9 cellular contexts compared by ENCODE assay signal in the genomic region with DNA sequence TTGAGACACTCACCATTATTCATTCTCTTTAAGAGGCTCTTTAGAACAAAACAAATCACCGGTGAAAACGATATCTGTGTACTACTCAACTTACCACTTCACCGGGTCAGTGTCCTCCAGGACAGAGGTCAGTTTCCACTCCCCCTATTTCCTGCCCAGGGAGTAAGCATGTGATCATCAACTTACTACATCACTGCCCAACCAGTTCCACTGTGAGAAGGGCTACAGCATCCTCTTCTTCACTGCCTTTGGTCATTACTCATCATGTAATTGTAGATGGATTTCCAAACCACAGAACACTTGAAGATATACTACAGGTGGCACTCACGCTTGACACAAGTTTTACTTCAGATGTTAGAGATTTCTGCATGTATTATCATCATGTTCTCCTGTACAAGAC. TPM values are rescaled to one million over a fixed set of nuclear protein-coding genes. Genes with fewer than 3 reads are reported as not detected.
DNase-seq lines count a peak whose midpoint lies in the region; ATAC-seq, FAIRE-seq and TF ChIP-seq lines count a peak whose summit lies in the region.
"Had no signal": no experiment of that assay in that cellular context is flagged by ENCODE, and none has a peak within 500 bp of the region (broad histone marks: within the 10 kb centered on the region; RNA-seq: fewer than 3 reads in every experiment).

No MANE protein-coding gene starts in this region.

- intact Hi-C loops in IMR-90 (cut with micrococcal nuclease), result no loop called here
- intact Hi-C loops in endothelial cell of umbilical vein (cut with micrococcal nuclease), result loop anchor here (1.0 to 5.0 kb wide), 6 partner anchors 22 to 338 kb away; no protein-coding TSS in a partner anchor
- intact Hi-C loops in sciatic nerve (cut with DNase I), result no loop called here
- intact Hi-C loops in prostate gland (cut with DNase I), result loop anchor here (5.0 kb wide), 2 partner anchors 82 to 97 kb away; no protein-coding TSS in a partner anchor

- H3K4me1 ChIP-seq in IMR-90 (ENCODE audit: control insufficient read depth, insufficient read depth, low read length) (no peaks in the 10 kb centered on the region), endothelial cell of umbilical vein (ENCODE audit: control insufficient read depth, extremely low read depth, insufficient read depth, low read length) (peaks cover 43% of the 10 kb centered on the region), prostate gland (replicated peaks) (peaks cover 3% of the 10 kb centered on the region)

- no peak for FAIRE-seq in endothelial cell of umbilical vein (lab: Jason Lieb, UNC)

- no peak overlapping the region for H2BK15ac ChIP-seq in IMR-90 (ENCODE audit: low read depth, low read length)

- H3K4me2 ChIP-seq in IMR-90 (ENCODE audit: low read depth, low read length) (no peak overlapping the region), endothelial cell of umbilical vein (ENCODE audit: insufficient read depth, low read length) (peak overlapping the region; percentile 59)

- H2AK5ac ChIP-seq in IMR-90 (ENCODE audit: low read depth, low read length), result no peak overlapping the region

- no peak overlapping the region for H2AK9ac ChIP-seq in IMR-90 (replicated peaks; ENCODE audit: low read depth, low read length, poor library complexity)

- H3K9me1 ChIP-seq in IMR-90 (ENCODE audit: insufficient read depth, low read length) (no peaks in the 10 kb centered on the region), endothelial cell of umbilical vein (replicated peaks; ENCODE audit: control insufficient read depth, extremely low read depth, insufficient read depth, low read length) (no peaks in the 10 kb centered on the region)

- dilution Hi-C loops in IMR-90 (cut with HindIII; ENCODE audit: low sequenced_read_pairs, unreplicated experiment), result no loop called here
- dilution Hi-C loops in endothelial cell of umbilical vein (cut with MboI; ENCODE audit: extremely low pct_ligation_motif_present, low sequenced_read_pairs), result no loop called here

- BruUV-seq in IMR-90 (replicated peaks; lab: Mats Ljungman, UMichigan) (no TSS peak), endothelial cell of umbilical vein (replicated peaks; lab: Mats Ljungman, UMichigan) (no TSS peak)

- TF ChIP-seq CTCF in IMR-90 (conservative IDR thresholded peaks at IDR 0.05; ENCODE audit: low read depth, low read length) (no peak), endothelial cell of umbilical vein (IDR thresholded peaks at IDR 0.05; ENCODE audit: extremely low read depth in 1 of 2, insufficient read depth in 1 of 2, low read depth in 1 of 2, low read length in 2 of 2) (no peak), prostate gland (IDR thresholded peaks at IDR 0.05) (no peak)

- H3K27ac Mint-ChIP-seq in activated CD8-positive, alpha-beta memory T cell treated with anti-CD3 and anti-CD28 coated beads, Interleukin-2, amount 10 ng/mL, durations not matched to agents 7 days and 5 days, result no peak overlapping the region

- TF ChIP-seq POLR2A in IMR-90 (IDR thresholded peaks at IDR 0.05; ENCODE audit: low read depth, low read length) (no peak), endothelial cell of umbilical vein (IDR thresholded peaks at IDR 0.05; ENCODE audit: low read depth, low read length) (no peak), prostate gland (IDR thresholded peaks at IDR 0.05) (no peak)

- H3K9me3 ChIP-seq in IMR-90 (ENCODE audit: control insufficient read depth, insufficient read depth, low read length) (no peaks in the 10 kb centered on the region), endothelial cell of umbilical vein (replicated peaks; ENCODE audit: control insufficient read depth, insufficient read depth, low read length) (no peaks in the 10 kb centered on the region), prostate gland (no peaks in the 10 kb centered on the region)

- peaks cover 74% of the 10 kb centered on the region for H3K79me2 ChIP-seq in endothelial cell of umbilical vein (ENCODE audit: control insufficient read depth, insufficient read depth, low read length)

- H4K91ac ChIP-seq in IMR-90 (ENCODE audit: insufficient read depth, low read depth, low read length), result no peak overlapping the region

- TF ChIP-seq RAD21 in IMR-90 (IDR thresholded peaks at IDR 0.05; ENCODE audit: low read length), result no peak

- peak overlapping the region; percentile 10 for H3K4me3 Mint-ChIP-seq in activated CD8-positive, alpha-beta memory T cell treated with anti-CD3 and anti-CD28 coated beads, Interleukin-2, amount 10 ng/mL, durations not matched to agents 7 days and 5 days

- H3K27me3 ChIP-seq in IMR-90 (ENCODE audit: control insufficient read depth, insufficient read depth, low read length) (peaks cover 17% of the 10 kb centered on the region), endothelial cell of umbilical vein (ENCODE audit: control insufficient read depth in 2 of 2, insufficient read depth in 2 of 2, low read length in 2 of 2) (no peaks in the 10 kb centered on the region), prostate gland (replicated peaks; ENCODE audit: insufficient read depth) (no peaks in the 10 kb centered on the region)

- H4K5ac ChIP-seq in IMR-90 (ENCODE audit: low read depth, low read length), result no peak overlapping the region

- H3K23ac ChIP-seq in IMR-90 (ENCODE audit: low read depth, low read length), result no peak overlapping the region

- no peak overlapping the region for H2BK5ac ChIP-seq in IMR-90 (ENCODE audit: low read depth, low read length, poor library complexity, severe bottlenecking)

- H3K36me3 ChIP-seq in IMR-90 (ENCODE audit: control insufficient read depth, insufficient read depth, low read length) (no peaks in the 10 kb centered on the region), endothelial cell of umbilical vein (ENCODE audit: control insufficient read depth in 2 of 2, extremely low read depth in 1 of 2, insufficient read depth in 2 of 2, low read length in 2 of 2) (peaks cover 0 to 12% of the 10 kb centered on the region in 2 experiments), prostate gland (no peaks in the 10 kb centered on the region)

- no peak overlapping the region for H3K14ac ChIP-seq in IMR-90 (replicated peaks; ENCODE audit: low read depth, low read length)

- no peak overlapping the region for H3K18ac ChIP-seq in IMR-90 (ENCODE audit: low read depth, low read length)

- WGBS in IMR-90 (ENCODE audit: extremely low coverage in 2 of 2, insufficient read length in 1 of 2), 2 experiments, result no CpG with 5 or more reads among the region's 4 CpGs
- WGBS in prostate gland, result 63% methylated on average over 4 of the region's 4 CpGs

- H4K20me1 ChIP-seq in IMR-90 (ENCODE audit: insufficient read depth, low read length), result no peaks in the 10 kb centered on the region
- no peaks in the 10 kb centered on the region for H4K20me1 ChIP-seq in endothelial cell of umbilical vein (replicated peaks; ENCODE audit: control insufficient read depth, extremely low read depth, insufficient read depth, low read length)

- DNase-seq in activated CD8-positive, alpha-beta memory T cell treated with anti-CD3 and anti-CD28 coated beads, Interleukin-2, amount 10 ng/mL, durations not matched to agents 7 days and 5 days, result no peak
- no peak for DNase-seq in activated CD8-positive, alpha-beta memory T cell treated with anti-CD3 and anti-CD28 coated beads, Interleukin-2, amount 50 U/mL, for 48 hours
- peak; percentile 49 for DNase-seq in IMR-90
- peak; percentile 78 for DNase-seq in endothelial cell of umbilical vein (ENCODE audit: low read depth, low spot score)
- DNase-seq in sciatic nerve (ENCODE audit: low spot score), result no peak
- no peak for DNase-seq in prostate gland (ENCODE audit: low spot score)
- DNase-seq in KG1 (lab: John Stamatoyannopoulos, UW), result no peak

- H3K9me3 Mint-ChIP-seq in activated CD8-positive, alpha-beta memory T cell treated with anti-CD3 and anti-CD28 coated beads, Interleukin-2, amount 10 ng/mL, durations not matched to agents 7 days and 5 days (ENCODE audit: low read depth), result no peaks in the 10 kb centered on the region

- H2AFZ ChIP-seq in IMR-90 (replicated peaks; ENCODE audit: low read length, poor library complexity), result no peak overlapping the region
- no peak overlapping the region for H2AFZ ChIP-seq in endothelial cell of umbilical vein (ENCODE audit: low read depth, low read length)

- H3K4me1 Mint-ChIP-seq in activated CD8-positive, alpha-beta memory T cell treated with anti-CD3 and anti-CD28 coated beads, Interleukin-2, amount 10 ng/mL, durations not matched to agents 7 days and 5 days, result peaks cover 49% of the 10 kb centered on the region

- H3K27me3 Mint-ChIP-seq in activated CD8-positive, alpha-beta memory T cell treated with anti-CD3 and anti-CD28 coated beads, Interleukin-2, amount 10 ng/mL, durations not matched to agents 7 days and 5 days, result peaks cover 77% of the 10 kb centered on the region

- H3K4ac ChIP-seq in IMR-90 (ENCODE audit: low read depth, low read length), result no peak overlapping the region

- no peak overlapping the region for H3K27ac ChIP-seq in IMR-90 (ENCODE audit: insufficient read depth, low read length)
- peak overlapping the region; percentile 79 for H3K27ac ChIP-seq in endothelial cell of umbilical vein (ENCODE audit: insufficient read depth, low read depth, low read length)
- H3K27ac ChIP-seq in prostate gland, result no peak overlapping the region
- H3K27ac ChIP-seq: VCaP had no signal

- H3K36me3 Mint-ChIP-seq in activated CD8-positive, alpha-beta memory T cell treated with anti-CD3 and anti-CD28 coated beads, Interleukin-2, amount 10 ng/mL, durations not matched to agents 7 days and 5 days, result peaks cover 3% of the 10 kb centered on the region

- POLR2A ChIA-PET in IMR-90 (lab: Charles Lee; ENCODE audit: unreplicated experiment) (no interaction called here), endothelial cell of umbilical vein (lab: Charles Lee) (no interaction called here)

- no peak overlapping the region for H2BK120ac ChIP-seq in IMR-90 (ENCODE audit: low read depth, low read length)

- no peak overlapping the region for H2BK20ac ChIP-seq in IMR-90 (ENCODE audit: low read depth, low read length)

- CTCF ChIA-PET in activated CD8-positive, alpha-beta memory T cell treated with anti-CD3 and anti-CD28 coated beads, Interleukin-2, amount 10 ng/mL, durations not matched to agents 7 days and 5 days (lab: Charles Lee), result interaction anchor here (0.6 to 1.6 kb wide), 3 partner anchors 14 to 1162 kb away, joined by 3 to 10 read pairs (median 3); no protein-coding TSS in a partner anchor
- CTCF ChIA-PET in IMR-90 (lab: Yijun Ruan, JAX), result no interaction called here
- CTCF ChIA-PET in endothelial cell of umbilical vein (lab: Charles Lee), result interaction anchor here (0.8 to 1.2 kb wide), 4 partner anchors 21 to 119 kb away, joined by 3 to 4 read pairs (median 3); no protein-coding TSS in a partner anchor

- no peak overlapping the region for H4K8ac ChIP-seq in IMR-90 (ENCODE audit: low read depth in 2 of 2, low read length in 2 of 2)

- no peak overlapping the region for H3K56ac ChIP-seq in IMR-90 (ENCODE audit: extremely low read depth, insufficient read depth, low read length)

- in situ Hi-C loops in IMR-90 (cut with MboI; ENCODE audit: low sequenced_read_pairs), result no loop called here

- H3K4me3 ChIP-seq in IMR-90 (ENCODE audit: insufficient read depth, low read depth, low read length), result no peak overlapping the region
- H3K4me3 ChIP-seq in endothelial cell of umbilical vein (replicated peaks in 1 of 3; ENCODE audit: insufficient read depth in 1 of 3, low read depth in 1 of 3, low read length in 3 of 3), result peak overlapping the region in 1 of 3 experiments; percentile 34
- H3K4me3 ChIP-seq in prostate gland, result no peak overlapping the region

- H3K79me1 ChIP-seq in IMR-90 (ENCODE audit: low read depth in 1 of 2, low read length in 2 of 2), result no peaks in the 10 kb centered on the region

- H3K9ac ChIP-seq in IMR-90 (ENCODE audit: low read depth, low read length), result no peak overlapping the region
- H3K9ac ChIP-seq in endothelial cell of umbilical vein (replicated peaks; ENCODE audit: extremely low read depth, insufficient read depth, low read length), result peak overlapping the region; percentile 76

- peak; percentile 40 for ATAC-seq in activated CD8-positive, alpha-beta memory T cell treated with anti-CD3 and anti-CD28 coated beads, Interleukin-2, amount 10 ng/mL, durations not matched to agents 7 days and 5 days
- ATAC-seq in IMR-90 (ENCODE audit: low read depth), result no peak
- peak; percentile 75 for ATAC-seq in sciatic nerve
- ATAC-seq in HG03039 (IDR thresholded peaks at IDR 0.05; ENCODE audit: unreplicated experiment), result no peak

RNA-seq across cellular contexts. Expression of gene TMCC3, which starts 5.7 kb away (rescaled TPM):
- total RNA-seq in activated CD8-positive, alpha-beta memory T cell treated with anti-CD3 and anti-CD28 coated beads, Interleukin-2, amount 10 ng/mL, durations not matched to agents 7 days and 5 days, result under 1 TPM; 0.29 to 0.33 TPM
- 0.28 and 0.36 TPM in 2 replicates for total RNA-seq in IMR-90 (2012; rRNA removed)
- polyA plus RNA-seq in IMR-90 (2012; rRNA removed), result 0.09 and 0.14 TPM in 2 replicates
- 0.05 and 0.10 TPM in 2 replicates for polyA plus RNA-seq in IMR-90 (2012; cell fraction: cytosol; rRNA removed)
- 0.11 TPM in 1 of 2 replicates, not detected in the other for polyA plus RNA-seq in IMR-90 (2012; cell fraction: nucleus; rRNA removed; ENCODE audit: low replicate concordance)
- 30.4 and 45.7 TPM in 2 replicates for total RNA-seq in endothelial cell of umbilical vein
- polyA plus RNA-seq in endothelial cell of umbilical vein, result 9.1 and 13.5 TPM in 2 replicates
- polyA plus RNA-seq in endothelial cell of umbilical vein (2011; cell fraction: cytosol; rRNA removed), result 13.1 and 13.2 TPM in 2 replicates
- polyA plus RNA-seq in endothelial cell of umbilical vein (2011; cell fraction: nucleus; rRNA removed), result 14.3 and 15.6 TPM in 2 replicates
- polyA plus RNA-seq in endothelial cell of umbilical vein (2012), result 14.4 and 16.0 TPM in 2 replicates
- polyA minus RNA-seq in endothelial cell of umbilical vein, result 24.6 and 29.7 TPM in 2 replicates
- not detected for polyA minus RNA-seq in endothelial cell of umbilical vein (2011; cell fraction: cytosol; rRNA and poly(A)+ RNA removed)
- polyA minus RNA-seq in endothelial cell of umbilical vein (2011; cell fraction: nucleus; rRNA and poly(A)+ RNA removed), result 20.1 and 21.7 TPM in 2 replicates
- total RNA-seq in sciatic nerve, result 24.9 TPM
- total RNA-seq in prostate gland, result 10 to 100 TPM; 13.5 to 15.4 TPM

Comparison
In these comparisons a context has a peak if more than half of its experiments do, and no peak if none do; other contexts are left out.
1. ATAC-seq: peak in activated CD8-positive, alpha-beta memory T cell treated with anti-CD3 and anti-CD28 coated beads, Interleukin-2, amount 10 ng/mL, durations not matched to agents 7 days and 5 days (single experiment) and sciatic nerve (single experiment); none in IMR-90 (single experiment) and HG03039 (single experiment).
2. DNase-seq: peak in IMR-90 (single experiment) and endothelial cell of umbilical vein (single experiment); none in activated CD8-positive, alpha-beta memory T cell treated with anti-CD3 and anti-CD28 coated beads, Interleukin-2, amount 10 ng/mL, durations not matched to agents 7 days and 5 days (single experiment), activated CD8-positive, alpha-beta memory T cell treated with anti-CD3 and anti-CD28 coated beads, Interleukin-2, amount 50 U/mL, for 48 hours (single experiment), sciatic nerve (single experiment), prostate gland (single experiment) and KG1 (single experiment).
3. RNA of gene TMCC3, which starts 5.7 kb away (total RNA-seq): 30.4 to 45.7 TPM in endothelial cell of umbilical vein, 24.9 TPM in sciatic nerve (single experiment) and 13.5 to 15.4 TPM in prostate gland; 0.28 to 0.36 TPM in IMR-90 and 0.29 to 0.33 TPM in activated CD8-positive, alpha-beta memory T cell treated with anti-CD3 and anti-CD28 coated beads, Interleukin-2, amount 10 ng/mL, durations not matched to agents 7 days and 5 days; every median in the first group is over 10 times any median in the second.
4. intact Hi-C loops: an anchor here in endothelial cell of umbilical vein (1.0 to 5.0 kb wide) and prostate gland (5.0 kb wide); none called in IMR-90 and sciatic nerve.